8 cellular contexts compared by ENCODE assay signal in genomic region chr17:30477758-30478115, GRCh38. TPM values are rescaled to one million over a fixed set of nuclear protein-coding genes. Genes with fewer than 3 reads are reported as not detected.
DNase-seq lines count a peak whose midpoint lies in the region; ATAC-seq, FAIRE-seq and TF ChIP-seq lines count a peak whose summit lies in the region.

No MANE protein-coding gene starts in this region.

- DNase-seq in AG04449 (ENCODE audit: low read depth, low spot score) (no peak), nephron progenitor cell (no peak), GM19239 (ENCODE audit: insufficient read length, low spot score) (no peak), SK-N-DZ (ENCODE audit: low spot score) (no peak)

- H3K27me3 ChIP-seq in esophagus (ENCODE audit: control insufficient read depth in 1 of 2, insufficient read depth in 2 of 2, low read length in 2 of 2) = no peaks in the 10 kb centered on the region

- H3K36me3 ChIP-seq in esophagus (ENCODE audit: control insufficient read depth in 2 of 2, insufficient read depth in 2 of 2, low read length in 1 of 2) = peaks cover 0 to 2% of the 10 kb centered on the region in 2 donors

- H3K4me1 ChIP-seq in esophagus (ENCODE audit: control insufficient read depth in 2 of 2, insufficient read depth in 2 of 2, low read length in 1 of 2) = no peaks in the 10 kb centered on the region

- peak overlapping the region; percentile 99 for H3K27ac Mint-ChIP-seq in nephron progenitor cell

- H3K9me3 ChIP-seq in esophagus (ENCODE audit: control insufficient read depth in 2 of 2, insufficient read depth in 1 of 2, low read depth in 1 of 2, low read length in 1 of 2) = no peaks in the 10 kb centered on the region

- POLR2A ChIA-PET in AG04449 (lab: Yijun Ruan, JAX) = no interaction called here

- peaks cover 3% of the 10 kb centered on the region for H3K27me3 Mint-ChIP-seq in nephron progenitor cell (ENCODE audit: low read depth, poor library complexity)

- CTCF ChIA-PET in AG04449 (lab: Yijun Ruan, JAX) = interaction anchor here (0.8 to 4.4 kb wide), 16 partner anchors 10 to 241 kb away, joined by 3 to 44 read pairs (median 8); no protein-coding TSS in a partner anchor

- no peak for FAIRE-seq in GM19239 (lab: Jason Lieb, UNC)

- 0 to 1% methylated on average over 10 of the region's 10 CpGs for WGBS in esophagus, 2 donors

- H3K4me3 Mint-ChIP-seq in nephron progenitor cell = peak overlapping the region; percentile 98

- H3K4me3 ChIP-seq in AG04449 (ENCODE audit: low read depth, low read length) = peak overlapping the region; percentile 71
- H3K4me3 ChIP-seq in esophagus (ENCODE audit: low read depth in 1 of 2, low read length in 2 of 2) = peak overlapping the region; percentile 88 to 99

- ATAC-seq in GM19035 (IDR thresholded peaks at IDR 0.05; ENCODE audit: unreplicated experiment) (peak; percentile 32), SK-N-SH treated with all-trans-retinoic acid at 6 μM for 48 hours (peak; percentile 33), GM18873 (IDR thresholded peaks at IDR 0.05; ENCODE audit: low FRiP score, unreplicated experiment) (no peak)

- H3K4me1 Mint-ChIP-seq in nephron progenitor cell = peaks cover 20% of the 10 kb centered on the region

- no peaks in the 10 kb centered on the region for H3K9me3 Mint-ChIP-seq in nephron progenitor cell

- TF ChIP-seq CTCF in AG04449 (IDR thresholded peaks at IDR 0.05; ENCODE audit: insufficient read depth, low read length, missing control alignments) (no peak), nephron progenitor cell (IDR thresholded peaks at IDR 0.05) (no peak)

- H3K36me3 Mint-ChIP-seq in nephron progenitor cell (ENCODE audit: low read depth) = peaks cover 28% of the 10 kb centered on the region

- peak overlapping the region; percentile 79 to 92 for H3K27ac ChIP-seq in esophagus (ENCODE audit: low read depth in 2 of 2, low read length in 1 of 2)

TF ChIP-seq in SK-N-SH treated with all-trans-retinoic acid at 6 μM for 48 hours, 23 proteins besides CTCF, POLR2A, EP300 and RAD21:
- TF ChIP-seq GLIS3 (CRISPR knock-in tag; IDR thresholded peaks at IDR 0.05) (no peak), ZFP3 (CRISPR knock-in tag; IDR thresholded peaks at IDR 0.05) (no peak), PATZ1 (CRISPR knock-in tag; IDR thresholded peaks at IDR 0.05; ENCODE audit: borderline replicate concordance) (no peak), ARNTL (CRISPR knock-in tag; IDR thresholded peaks at IDR 0.05; ENCODE audit: borderline replicate concordance, low read depth) (no peak), SNAI2 (CRISPR knock-in tag; IDR thresholded peaks at IDR 0.05) (no peak), TOX (CRISPR knock-in tag; IDR thresholded peaks at IDR 0.05; ENCODE audit: borderline replicate concordance) (no peak), PPARA (CRISPR knock-in tag; IDR thresholded peaks at IDR 0.05; ENCODE audit: borderline replicate concordance) (no peak), ZNF565 (CRISPR knock-in tag; conservative IDR thresholded peaks at IDR 0.05; ENCODE audit: low read depth) (no peak), POU6F1 (CRISPR knock-in tag; IDR thresholded peaks at IDR 0.05; ENCODE audit: borderline replicate concordance, low read depth) (no peak), TSHZ2 (CRISPR knock-in tag; IDR thresholded peaks at IDR 0.05) (no peak), ESRRG (CRISPR knock-in tag; IDR thresholded peaks at IDR 0.05) (no peak), ZC3H10 (CRISPR knock-in tag; IDR thresholded peaks at IDR 0.05) (no peak), TCF4 (CRISPR knock-in tag; IDR thresholded peaks at IDR 0.05; ENCODE audit: borderline replicate concordance) (no peak), ZFP30 (CRISPR knock-in tag; IDR thresholded peaks at IDR 0.05) (no peak), CREB5 (CRISPR knock-in tag; IDR thresholded peaks at IDR 0.05; ENCODE audit: low read depth) (no peak), ISL1 (CRISPR knock-in tag; IDR thresholded peaks at IDR 0.05) (no peak), CSRNP3 (CRISPR knock-in tag; IDR thresholded peaks at IDR 0.05) (no peak)

RNA-seq across cellular contexts. Expression of gene GOSR1, which starts 0.5 kb away (rescaled TPM):
- 10 to 100 TPM in 1 of 2 donors, 1 to 10 TPM in 1; 9.8 to 14.5 TPM for polyA plus RNA-seq in esophagus
- 17.9 and 20.4 TPM in 2 replicates for polyA plus RNA-seq in SK-N-DZ (2014; cell fraction: cytosol; rRNA removed)
- 9.4 and 14.7 TPM in 2 replicates for polyA plus RNA-seq in SK-N-DZ (2014; cell fraction: nucleus; rRNA removed)
